15 cellular contexts compared by ENCODE assay signal in the genomic region with DNA sequence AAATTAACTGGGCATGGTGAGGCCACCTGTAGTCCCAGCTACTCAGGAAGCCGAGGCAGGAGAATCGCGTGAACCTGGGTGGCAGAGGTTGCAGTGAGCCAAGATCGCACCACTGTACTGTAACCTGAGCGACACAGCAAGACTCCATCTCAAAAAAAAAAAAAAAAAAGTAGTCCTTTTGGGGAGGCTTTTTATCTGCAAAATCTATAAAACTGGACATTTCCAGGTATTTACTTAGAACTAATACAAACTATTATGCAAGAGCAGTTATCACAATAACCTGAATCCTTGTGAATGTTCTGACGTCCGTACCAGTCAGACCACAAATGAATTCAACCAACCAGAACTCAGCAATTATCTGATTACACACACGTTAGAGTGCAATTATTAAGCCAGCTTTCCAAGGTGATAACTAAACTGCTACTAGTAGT.
"Had no signal": no experiment of that assay in that cellular context is flagged by ENCODE, and none has a peak within 500 bp of the region (broad histone marks: within the 10 kb centered on the region; RNA-seq: fewer than 3 reads in every experiment).

No MANE protein-coding gene starts in this region.

- H3K27me3 ChIP-seq: testis had no signal

- H3K9me3 Mint-ChIP-seq: effector memory CD8-positive, alpha-beta T cell had no signal

- H3K27ac ChIP-seq: prostate gland, skin epidermis, testis had no signal

- H3K36me3 Mint-ChIP-seq: activated naive CD8-positive, alpha-beta T cell had no signal

- H3K9me3 ChIP-seq: prostate gland, testis had no signal

- H3K4me3 Mint-ChIP-seq: activated CD4-positive, alpha-beta T cell treated with anti-CD3 and anti-CD28 coated beads for 36 hours; activated naive CD8-positive, alpha-beta T cell; activated T-helper 1 cell treated with anti-CD3 and anti-CD28 coated beads, Interleukin-12 subunit alpha, Interleukin-12 subunit beta, Interleukin-2, Interleukin-4 antibody, amounts not matched to agents 30 ng/mL and 10 ng/mL and 1 ng/mL, durations not matched to agents 14 hours and 24 hours and 36 hours; effector memory CD8-positive, alpha-beta T cell had no signal

- H3K4me1 ChIP-seq: prostate gland, testis had no signal

- H3K27ac Mint-ChIP-seq: activated CD4-positive, alpha-beta T cell treated with anti-CD3 and anti-CD28 coated beads for 36 hours; activated naive CD8-positive, alpha-beta T cell; activated T-helper 1 cell treated with anti-CD3 and anti-CD28 coated beads, Interleukin-12 subunit alpha, Interleukin-12 subunit beta, Interleukin-2, Interleukin-4 antibody, amounts not matched to agents 30 ng/mL and 10 ng/mL and 1 ng/mL, durations not matched to agents 14 hours and 24 hours and 36 hours; effector memory CD8-positive, alpha-beta T cell had no signal

- H3K4me3 ChIP-seq: prostate gland, skin epidermis, testis had no signal

- H3K27me3 Mint-ChIP-seq: activated CD4-positive, alpha-beta T cell treated with anti-CD3 and anti-CD28 coated beads for 36 hours; activated naive CD8-positive, alpha-beta T cell; effector memory CD8-positive, alpha-beta T cell had no signal

- H3K36me3 ChIP-seq: prostate gland had no signal

- DNase-seq: activated CD4-positive, alpha-beta T cell treated with anti-CD3 and anti-CD28 coated beads for 36 hours; activated CD4-positive, alpha-beta T cell treated with anti-CD3 and anti-CD28 coated beads, Interleukin-2, amount 50 U/mL, for 48 hours; activated gamma-delta T cell treated with Interleukin-2 at 50 U/mL for 16 hours; activated T-cell treated with anti-CD3 and anti-CD28 coated beads for 4 hours; amniotic stem cell; caudate nucleus; effector memory CD8-positive, alpha-beta T cell; left colon; right cardiac atrium; stimulated activated CD4-positive, alpha-beta T cell treated with anti-CD3 and anti-CD28 coated beads, Interleukin-4, amount 100 ng/mL, for 1 hour; testis had no signal

- ATAC-seq: activated CD4-positive, alpha-beta T cell treated with anti-CD3 and anti-CD28 coated beads for 36 hours; effector memory CD8-positive, alpha-beta T cell; left colon; right cardiac atrium had no signal
